ENCODE assay signal across 15 cellular contexts in genomic region chrX:129529685-129530281, GRCh38. TPM values are rescaled to one million over a fixed set of nuclear protein-coding genes. Genes with fewer than 3 reads are reported as not detected.
DNase-seq lines count a peak whose midpoint lies in the region; ATAC-seq and TF ChIP-seq lines count a peak whose summit lies in the region.
"Had no signal": no experiment of that assay in that cellular context is flagged by ENCODE, and none has a peak within 500 bp of the region (broad histone marks: within the 10 kb centered on the region; RNA-seq: fewer than 3 reads in every experiment).

No MANE protein-coding gene starts in this region.

- DNase-seq in DMS153 treated with DMSO at 0.1 percent for 48 hours (lab: John Stamatoyannopoulos, UW; ENCODE audit: unreplicated experiment), result peak; percentile 10
- peak; percentile 53 for DNase-seq in NCI-H2029 (lab: John Stamatoyannopoulos, UW)
- peak; percentile 31 to 60 for DNase-seq in SJCRH30
- peak; percentile 41 for DNase-seq in fibroblast of the aortic adventitia (ENCODE audit: low read depth)
- no peak for DNase-seq in NCI-H1417 treated with DMSO at 0.1 percent for 48 hours (lab: John Stamatoyannopoulos, UW)
- DNase-seq in HAP-1 (ENCODE audit: low spot score in 2 of 2), result no peak
- DNase-seq: activated CD4-positive, alpha-beta T cell treated with anti-CD3 and anti-CD28 coated beads for 36 hours; activated T-cell treated with anti-CD3 and anti-CD28 coated beads, Interleukin-2, amount 50 U/mL, for 4 hours; effector CD8-positive, alpha-beta T cell; naive B cell; stimulated activated CD4-positive, alpha-beta T cell treated with anti-CD3 and anti-CD28 coated beads, Interleukin-2, amount 100 ng/mL, for 48 hours had no signal

- H3K36me3 ChIP-seq in SJCRH30 (no peaks in the 10 kb centered on the region), HAP-1 (replicated peaks) (no peaks in the 10 kb centered on the region)
- H3K36me3 ChIP-seq: vagina had no signal

- H3K4me1 ChIP-seq in SJCRH30 (no peaks in the 10 kb centered on the region), HAP-1 (no peaks in the 10 kb centered on the region)
- H3K4me1 ChIP-seq: vagina had no signal

- H3K4me3 ChIP-seq in SJCRH30 (no peak overlapping the region), fibroblast of the aortic adventitia (ENCODE audit: low read depth, low read length) (no peak overlapping the region), HAP-1 (no peak overlapping the region)
- H3K4me3 ChIP-seq: vagina had no signal

- no peaks in the 10 kb centered on the region for H3K9me3 ChIP-seq in SJCRH30 (replicated peaks)
- no peaks in the 10 kb centered on the region for H3K9me3 ChIP-seq in HAP-1
- H3K9me3 ChIP-seq: vagina had no signal

- TF ChIP-seq CTCF in fibroblast of the aortic adventitia (IDR thresholded peaks at IDR 0.05; ENCODE audit: insufficient read depth, low read length), result no peak

- in situ Hi-C loops in HAP-1 (cut with MboI; ENCODE audit: low sequenced_read_pairs), result no loop called here

- H3K27me3 ChIP-seq in SJCRH30, result no peaks in the 10 kb centered on the region
- no peaks in the 10 kb centered on the region for H3K27me3 ChIP-seq in HAP-1 (ENCODE audit: low read depth)
- H3K27me3 ChIP-seq: vagina had no signal

- no peak overlapping the region for H3K27ac ChIP-seq in SJCRH30
- H3K27ac ChIP-seq: vagina had no signal

- ATAC-seq in HG02970 (IDR thresholded peaks at IDR 0.05; ENCODE audit: low FRiP score, unreplicated experiment) (no peak), HG03175 (IDR thresholded peaks at IDR 0.05; ENCODE audit: unreplicated experiment) (no peak)
- ATAC-seq: activated CD4-positive, alpha-beta T cell treated with anti-CD3 and anti-CD28 coated beads for 36 hours; activated T-cell treated with anti-CD3 and anti-CD28 coated beads, Interleukin-2, amount 50 U/mL, for 4 hours; stimulated activated effector memory CD8-positive, alpha-beta T cell treated with anti-CD3 and anti-CD28 coated beads, Interleukin-12 subunit alpha, Interleukin-12 subunit beta, amount 100 ng/mL, for 72 hours had no signal

RNA-seq across cellular contexts. Expression of gene SMARCA1, which starts 6.5 kb away (rescaled TPM):
- 76.4 and 82.0 TPM in 2 replicates for total RNA-seq in SJCRH30 (2014; rRNA removed; shearing (Covaris generic))
- 62.5 and 110 TPM in 2 replicates for total RNA-seq in fibroblast of the aortic adventitia (ENCODE audit: low replicate concordance)

RNA-seq across cellular contexts. Expression of gene OCRL, which starts 10.3 kb away (rescaled TPM):
- total RNA-seq in SJCRH30 (2014; rRNA removed; shearing (Covaris generic)), result 14.5 and 17.7 TPM in 2 replicates
- total RNA-seq in fibroblast of the aortic adventitia (ENCODE audit: low replicate concordance), result 11.4 and 24.2 TPM in 2 replicates

Comparison
In these comparisons a context has a peak if more than half of its experiments do, and no peak if none do; other contexts are left out.
1. DNase-seq: peak in DMS153 treated with DMSO at 0.1 percent for 48 hours (single experiment), NCI-H2029 (single experiment), SJCRH30 (2 of 2) and fibroblast of the aortic adventitia (single experiment); none in NCI-H1417 treated with DMSO at 0.1 percent for 48 hours (single experiment) and HAP-1 (0 of 2).